Comparison of ENCODE assay signal across 10 cellular contexts in genomic region chr7:116802144-116802747, GRCh38.
DNase-seq lines count a peak whose midpoint lies in the region; ATAC-seq and TF ChIP-seq lines count a peak whose summit lies in the region.
"Had no signal": no experiment of that assay in that cellular context is flagged by ENCODE, and none has a peak within 500 bp of the region (broad histone marks: within the 10 kb centered on the region; RNA-seq: fewer than 3 reads in every experiment).

No MANE protein-coding gene starts in this region.

- TF ChIP-seq POLR2A in gastrocnemius medialis (IDR thresholded peaks at IDR 0.05), result no peak

- H3K4me3 ChIP-seq in fibroblast of lung (replicated peaks in 1 of 4; ENCODE audit: control extremely low read depth in 1 of 4, insufficient read depth in 1 of 4, low read depth in 3 of 4, low read length in 4 of 4) (no peak overlapping the region), gastrocnemius medialis (no peak overlapping the region), lower lobe of right lung (no peak overlapping the region)
- H3K4me3 ChIP-seq: right atrium auricular region had no signal

- no peaks in the 10 kb centered on the region for H4K20me1 ChIP-seq in fibroblast of lung (ENCODE audit: control insufficient read depth, extremely low read depth, insufficient read depth, low read length)

- TF ChIP-seq CTCF in fibroblast of lung (conservative IDR thresholded peaks at IDR 0.05 in 1 of 2, IDR thresholded peaks at IDR 0.05 in 1 of 2; ENCODE audit: low read depth in 1 of 2, low read length in 2 of 2) (no peak), gastrocnemius medialis (IDR thresholded peaks at IDR 0.05 in 4 of 5, conservative IDR thresholded peaks at IDR 0.05 in 1 of 5) (no peak), lower lobe of right lung (IDR thresholded peaks at IDR 0.05) (no peak)

- H3K36me3 ChIP-seq in fibroblast of lung (ENCODE audit: control insufficient read depth, insufficient read depth, low read length) (no peaks in the 10 kb centered on the region), gastrocnemius medialis (no peaks in the 10 kb centered on the region), lower lobe of right lung (no peaks in the 10 kb centered on the region)
- H3K36me3 ChIP-seq: right atrium auricular region had no signal

- in situ Hi-C loops in SK-MEL-5 (cut with HindIII; ENCODE audit: low pct_unique_long_range_greater_than_20kb, low sequenced_read_pairs) (no loop called here), gastrocnemius medialis (cut with MboI; ENCODE audit: low sequenced_read_pairs in 4 of 4) (loop anchor here in 3 of 4 donors (5.0 to 25.0 kb wide), 2 partner anchors 135 to 640 kb away; no protein-coding TSS in a partner anchor)

- peak overlapping the region; percentile 81 for H3K4me2 ChIP-seq in fibroblast of lung (ENCODE audit: extremely low read depth, insufficient read depth, low read length)

- ATAC-seq in gastrocnemius medialis (no peak), lower lobe of right lung (no peak), left cardiac atrium (no peak)

- peak; percentile 14 for DNase-seq in GM04504 (ENCODE audit: low read depth)
- DNase-seq in SK-MEL-5 (ENCODE audit: low read depth, low spot score), result peak; percentile 62
- DNase-seq in fibroblast of lung (ENCODE audit: low read depth in 2 of 2), result peak in 1 of 2 donors; percentile 86
- DNase-seq in gastrocnemius medialis, result no peak
- DNase-seq in lower lobe of right lung, result no peak
- DNase-seq in GOT3 (lab: John Stamatoyannopoulos, UW), result no peak
- no peak for DNase-seq in left cardiac atrium
- no peak for DNase-seq in COR-L47 (lab: John Stamatoyannopoulos, UW)
- DNase-seq: islet precursor cell had no signal

- no peaks in the 10 kb centered on the region for H3K9me3 ChIP-seq in fibroblast of lung (ENCODE audit: control insufficient read depth, insufficient read depth, low read depth, low read length)
- no peaks in the 10 kb centered on the region for H3K9me3 ChIP-seq in gastrocnemius medialis
- no peaks in the 10 kb centered on the region for H3K9me3 ChIP-seq in lower lobe of right lung
- H3K9me3 ChIP-seq: right atrium auricular region had no signal

- H3K27me3 ChIP-seq in fibroblast of lung (ENCODE audit: control insufficient read depth, insufficient read depth, low read length) (no peaks in the 10 kb centered on the region), gastrocnemius medialis (no peaks in the 10 kb centered on the region), lower lobe of right lung (ENCODE audit: low read depth) (no peaks in the 10 kb centered on the region)
- H3K27me3 ChIP-seq: right atrium auricular region had no signal

- H3K27ac ChIP-seq in fibroblast of lung (ENCODE audit: insufficient read depth, low read length) (peak overlapping the region; percentile 34), gastrocnemius medialis (peak overlapping the region; percentile 81 to 93 (median 88)), lower lobe of right lung (no peak overlapping the region)
- H3K27ac ChIP-seq: right atrium auricular region had no signal

- intact Hi-C loops in gastrocnemius medialis (cut with DNase I; ENCODE audit: low total_unique reads) (loop anchor here (5.0 kb wide), 1 partner anchor 85 kb away; no protein-coding TSS in a partner anchor), lower lobe of right lung (cut with DNase I) (no loop called here), left cardiac atrium (cut with DNase I) (loop anchor here in 1 of 2 donors (10.0 kb wide), 2 partner anchors 127 to 547 kb away; partner anchors contain the start of gene MET)

- H3K9ac ChIP-seq in fibroblast of lung (ENCODE audit: insufficient read depth, low read length), result peak overlapping the region; percentile 32

- H2AFZ ChIP-seq in fibroblast of lung (ENCODE audit: low read length), result no peak overlapping the region

- H3K4me1 ChIP-seq in fibroblast of lung (ENCODE audit: control insufficient read depth, extremely low read depth, insufficient read depth, low read length), result peaks cover 13% of the 10 kb centered on the region
- peaks cover 45 to 52% of the 10 kb centered on the region in 2 donors for H3K4me1 ChIP-seq in gastrocnemius medialis
- peaks cover 13% of the 10 kb centered on the region for H3K4me1 ChIP-seq in lower lobe of right lung

- H3K79me2 ChIP-seq in fibroblast of lung (ENCODE audit: control insufficient read depth, insufficient read depth, low read length), result no peaks in the 10 kb centered on the region

Comparison
In these comparisons a context has a peak if more than half of its experiments do, and no peak if none do; other contexts are left out.
1. DNase-seq: peak in GM04504 (single experiment) and SK-MEL-5 (single experiment); none in gastrocnemius medialis (0 of 2), lower lobe of right lung (single experiment), GOT3 (single experiment), left cardiac atrium (single experiment) and COR-L47 (single experiment).